In genomic region chr14:22412936-22413411, GRCh38 we compare ENCODE assay signal across 20 cellular contexts.
DNase-seq lines count a peak whose midpoint lies in the region; ATAC-seq and TF ChIP-seq lines count a peak whose summit lies in the region.
"Had no signal": no experiment of that assay in that cellular context is flagged by ENCODE, and none has a peak within 500 bp of the region (broad histone marks: within the 10 kb centered on the region; RNA-seq: fewer than 3 reads in every experiment).

No MANE protein-coding gene starts in this region.

- H2AK5ac ChIP-seq in H9 (ENCODE audit: insufficient read length, low read length): no peak overlapping the region

- H3K14ac ChIP-seq in H9 (ENCODE audit: insufficient read depth, low read length): no peak overlapping the region

- no peaks in the 10 kb centered on the region for H3K36me3 ChIP-seq in GM23248 (ENCODE audit: low read depth)
- H3K36me3 ChIP-seq: adrenal gland had no signal

- no peak overlapping the region for H3T11ph ChIP-seq in H9 (ENCODE audit: low read length)

- no peak for ATAC-seq in HG02981 (IDR thresholded peaks at IDR 0.05; ENCODE audit: unreplicated experiment)
- ATAC-seq: activated CD4-positive, CD25-positive, alpha-beta regulatory T cell treated with anti-CD3 and anti-CD28 coated beads, Interleukin-2, amount 50 U/mL, for 24 hours; effector memory CD8-positive, alpha-beta T cell; psoas muscle had no signal

- H3K18ac ChIP-seq in H9 (ENCODE audit: insufficient read length, low read depth, low read length): no peak overlapping the region

- TF ChIP-seq CTCF in brain (conservative IDR thresholded peaks at IDR 0.05) (no peak), neural crest cell (conservative IDR thresholded peaks at IDR 0.05) (no peak), H9 (conservative IDR thresholded peaks at IDR 0.05) (no peak)

- peaks cover 6% of the 10 kb centered on the region for H3K27me3 Mint-ChIP-seq in brain
- peaks cover 91% of the 10 kb centered on the region for H3K27me3 Mint-ChIP-seq in neural crest cell (ENCODE audit: low read depth)
- no peaks in the 10 kb centered on the region; the same call in none of the 2 replicates for H3K27me3 Mint-ChIP-seq in H9 (ENCODE audit: low read depth)
- H3K27me3 Mint-ChIP-seq: B cell; effector memory CD8-positive, alpha-beta T cell had no signal

- no peak overlapping the region for H3K4ac ChIP-seq in H9 (ENCODE audit: low read depth, low read length)

- no peak overlapping the region for H2BK120ac ChIP-seq in H9 (ENCODE audit: low read depth, low read length, poor library complexity, severe bottlenecking)

- H2BK5ac ChIP-seq in H9 (ENCODE audit: insufficient read length, low read length): no peak overlapping the region

- H4K5ac ChIP-seq in H9 (ENCODE audit: insufficient read length, low read depth, low read length): no peak overlapping the region

- no peak overlapping the region for H2BK20ac ChIP-seq in H9 (ENCODE audit: low read depth, low read length, poor library complexity, severe bottlenecking)

- H3F3A ChIP-seq in GM23248 (ENCODE audit: insufficient read depth): no peaks in the 10 kb centered on the region

- H3K4me3 Mint-ChIP-seq in brain (peak overlapping the region in 1 of 5 experiments; percentile 24), neural crest cell (no peak overlapping the region), H9 (no peak overlapping the region)
- H3K4me3 Mint-ChIP-seq: B cell; effector memory CD8-positive, alpha-beta T cell had no signal

- no peaks in the 10 kb centered on the region for H3K9me3 ChIP-seq in GM23248 (ENCODE audit: low read depth)
- no peaks in the 10 kb centered on the region for H3K9me3 ChIP-seq in H9 (ENCODE audit: control insufficient read depth, low read depth, low read length)
- H3K9me3 ChIP-seq: adrenal gland, psoas muscle had no signal

- in situ Hi-C loops in GM23248 (cut with MboI): no loop called here

- no peak overlapping the region for H2BK15ac ChIP-seq in H9 (ENCODE audit: low read depth, low read length)

- H4K91ac ChIP-seq in H9 (ENCODE audit: insufficient read length, low read depth, low read length): no peak overlapping the region

- H2AFZ ChIP-seq in GM23248 (no peak overlapping the region), H9 (ENCODE audit: low read length) (no peak overlapping the region)

- H3K79me2 ChIP-seq in GM23248 (ENCODE audit: insufficient read depth): no peaks in the 10 kb centered on the region
- H3K79me2 ChIP-seq in H9 (ENCODE audit: insufficient read depth, low read length): no peaks in the 10 kb centered on the region

- 34 to 47% methylated on average over 5 of the region's 5 CpGs for WGBS in GM23248 (ENCODE audit: low coverage in 1 of 2, low lambda C conversion rate in 2 of 2, missing lambda C conversion rate in 2 of 2), 2 experiments
- no CpG with 5 or more reads among the region's 5 CpGs for WGBS in H9 (ENCODE audit: extremely low coverage, insufficient read length, low lambda C conversion rate)

- no peak overlapping the region for H3K9ac ChIP-seq in GM23248
- no peak overlapping the region for H3K9ac ChIP-seq in H9 (ENCODE audit: extremely low read depth, insufficient read length, low read length)

- no peak overlapping the region for H3K56ac ChIP-seq in H9 (ENCODE audit: insufficient read length, low read depth, low read length)

- H3K4me1 Mint-ChIP-seq in brain: peaks cover 65% of the 10 kb centered on the region
- peaks cover 24% of the 10 kb centered on the region for H3K4me1 Mint-ChIP-seq in neural crest cell
- H3K4me1 Mint-ChIP-seq in H9: peaks cover 7 to 13% of the 10 kb centered on the region in 2 experiments
- H3K4me1 Mint-ChIP-seq: B cell had no signal

- H3K4me2 ChIP-seq in GM23248 (ENCODE audit: unreplicated experiment) (no peak overlapping the region), H9 (ENCODE audit: insufficient read depth, insufficient read length, low read length) (no peak overlapping the region)

- no peak overlapping the region for H2BK12ac ChIP-seq in H9 (ENCODE audit: insufficient read length, low read depth, low read length)

- H3K27ac ChIP-seq in GM23248 (no peak overlapping the region), H9 (ENCODE audit: insufficient read length, low read depth, low read length) (no peak overlapping the region)
- H3K27ac ChIP-seq: adrenal gland, psoas muscle had no signal

- H3K27ac Mint-ChIP-seq in brain (peak overlapping the region; percentile 7 to 45 (median 20)), neural crest cell (ENCODE audit: unreplicated experiment) (peak overlapping the region; percentile 7), H9 (peak overlapping the region in 1 of 3 experiments; percentile 30; a peak in 1 of 7 replicates)
- H3K27ac Mint-ChIP-seq: B cell; effector memory CD8-positive, alpha-beta T cell had no signal

- H4K8ac ChIP-seq in H9 (replicated peaks; ENCODE audit: insufficient read length, low read depth, low read length): no peak overlapping the region

- DNase-seq in GM23248 (peak; percentile 37), NCI-H2227 (lab: John Stamatoyannopoulos, UW; ENCODE audit: unreplicated experiment) (peak; percentile 54), neural crest cell (ENCODE audit: low read depth, low spot score) (peak; percentile 4), NCI-H1105 treated with DMSO at 0.1 percent for 48 hours (lab: John Stamatoyannopoulos, UW) (no peak), DMS114 treated with DMSO at 0.1 percent for 48 hours (lab: John Stamatoyannopoulos, UW; ENCODE audit: unreplicated experiment) (no peak), H9 (no peak)
- DNase-seq: activated effector memory CD4-positive, alpha-beta T cell treated with Interleukin-2 at 50 U/mL for 16 hours; cerebellar nuclear complex; effector memory CD8-positive, alpha-beta T cell; HCEC 1CT; islet precursor cell; KG1; NCI-H1105; psoas muscle; SIG-M5 had no signal

- no peaks in the 10 kb centered on the region for H3K9me2 ChIP-seq in GM23248 (ENCODE audit: insufficient read depth)

- H3K4me1 ChIP-seq in GM23248 (ENCODE audit: insufficient read depth): no peaks in the 10 kb centered on the region
- 0 out of 2 replicates have a peak, but pooled peaks cover 3% of the 10 kb centered on the region for H3K4me1 ChIP-seq in H9 (ENCODE audit: insufficient read depth, low read length)
- H3K4me1 ChIP-seq: adrenal gland, psoas muscle had no signal

- H3K23ac ChIP-seq in H9 (ENCODE audit: insufficient read length, low read depth, low read length): no peak overlapping the region

- H3K9me3 Mint-ChIP-seq in brain (peaks cover 0 to 3% (median 0%) of the 10 kb centered on the region in 5 experiments), neural crest cell (no peaks in the 10 kb centered on the region), H9 (no peaks in the 10 kb centered on the region)
- H3K9me3 Mint-ChIP-seq: effector memory CD8-positive, alpha-beta T cell had no signal

- H3K36me3 Mint-ChIP-seq in brain (no peaks in the 10 kb centered on the region), neural crest cell (ENCODE audit: low read depth) (no peaks in the 10 kb centered on the region), H9 (ENCODE audit: insufficient read depth in 1 of 3, low read depth in 3 of 3) (no peaks in the 10 kb centered on the region)

- H3K4me3 ChIP-seq in GM23248: no peak overlapping the region
- H3K4me3 ChIP-seq: adrenal gland, psoas muscle had no signal

- no peaks in the 10 kb centered on the region for H3K79me1 ChIP-seq in H9 (ENCODE audit: insufficient read depth, low read depth, low read length, poor library complexity, severe bottlenecking)

- peaks cover 30% of the 10 kb centered on the region for H3K27me3 ChIP-seq in GM23248 (replicated peaks; ENCODE audit: insufficient read depth)
- no peaks in the 10 kb centered on the region for H3K27me3 ChIP-seq in H9 (ENCODE audit: insufficient read depth, low read length)
- H3K27me3 ChIP-seq: adrenal gland had no signal

- no peaks in the 10 kb centered on the region for H3K23me2 ChIP-seq in H9 (ENCODE audit: insufficient read length, low read depth, low read length, poor library complexity, severe bottlenecking)

- no peaks in the 10 kb centered on the region for H4K20me1 ChIP-seq in GM23248 (ENCODE audit: insufficient read depth)
- H4K20me1 ChIP-seq in H9 (ENCODE audit: control insufficient read depth, insufficient read depth, insufficient read length): no peaks in the 10 kb centered on the region

Comparison
In these comparisons a context has a peak if more than half of its experiments do, and no peak if none do; other contexts are left out.
1. DNase-seq: peak in GM23248 (single experiment), NCI-H2227 (single experiment) and neural crest cell (single experiment); none in NCI-H1105 treated with DMSO at 0.1 percent for 48 hours (single experiment), DMS114 treated with DMSO at 0.1 percent for 48 hours (single experiment) and H9 (single experiment).